ENCODE assay signal across 19 cellular contexts in genomic region chr6:140311146-140311545, GRCh38.
A peak's percentile ranks its signal among the peaks of the same experiment; 100 is the strongest.
DNase-seq lines count a peak whose midpoint lies in the region; ATAC-seq and TF ChIP-seq lines count a peak whose summit lies in the region.
"Had no signal": no experiment of that assay in that cellular context is flagged by ENCODE, and none has a peak within 500 bp of the region (broad histone marks: within the 10 kb centered on the region; RNA-seq: fewer than 3 reads in every experiment).

No MANE protein-coding gene starts in this region.

- no peak overlapping the region for H3K9ac ChIP-seq in skeletal muscle satellite cell (ENCODE audit: low read depth, low read length)

- H3K4me2 ChIP-seq in skeletal muscle satellite cell (ENCODE audit: low read length): peak overlapping the region; percentile 45
- H3K4me2 ChIP-seq: GM23338 had no signal

- DNase-seq in ELR (ENCODE audit: low read depth): peak; percentile 3
- peak; percentile 33 for DNase-seq in LHCN-M2 (ENCODE audit: low read depth)
- DNase-seq in fibroblast of pulmonary artery (ENCODE audit: low read depth): peak; percentile 2
- no peak for DNase-seq in NCI-H1694 (lab: John Stamatoyannopoulos, UW)
- no peak for DNase-seq in activated gamma-delta T cell treated with Interleukin-2 at 50 U/mL for 16 hours
- DNase-seq: AML-193, DMS79, GDM1, KBM-7, MV-4-11, NCI-H1417, NCI-H187 treated with DMSO at 0.1 percent for 48 hours, NCI-H345, NCI-H524 treated with DMSO at 0.1 percent for 48 hours, SW 1271 had no signal

- no peaks in the 10 kb centered on the region for H3K36me3 ChIP-seq in skeletal muscle satellite cell (ENCODE audit: insufficient read depth, low read length)
- H3K36me3 ChIP-seq: SJSA1 had no signal

- no peak for ATAC-seq in HG02678 (IDR thresholded peaks at IDR 0.05; ENCODE audit: unreplicated experiment)
- ATAC-seq: GM23338 had no signal

- no peak for TF ChIP-seq CTCF in fibroblast of pulmonary artery (IDR thresholded peaks at IDR 0.05; ENCODE audit: low read length, missing control alignments)

- H3K4me1 ChIP-seq in skeletal muscle satellite cell (ENCODE audit: control insufficient read depth, insufficient read depth, low read length): peaks cover 6% of the 10 kb centered on the region
- H3K4me1 ChIP-seq: SJSA1 had no signal

- H3K4me3 ChIP-seq in fibroblast of pulmonary artery (replicated peaks; ENCODE audit: low read depth, low read length): no peak overlapping the region
- H3K4me3 ChIP-seq in skeletal muscle satellite cell (ENCODE audit: low read length): no peak overlapping the region
- H3K4me3 ChIP-seq: GM23338, SJSA1 had no signal

- no peaks in the 10 kb centered on the region for H3K9me3 ChIP-seq in skeletal muscle satellite cell (replicated peaks; ENCODE audit: low read length)
- H3K9me3 ChIP-seq: SJSA1 had no signal

- no peaks in the 10 kb centered on the region for H3K27me3 ChIP-seq in skeletal muscle satellite cell (ENCODE audit: control insufficient read depth, insufficient read depth, low read length)
- H3K27me3 ChIP-seq: SJSA1 had no signal

Comparison
In these comparisons a context has a peak if more than half of its experiments do, and no peak if none do; other contexts are left out.
1. DNase-seq: peak in ELR (single experiment), LHCN-M2 (single experiment) and fibroblast of pulmonary artery (single experiment); none in NCI-H1694 (single experiment) and activated gamma-delta T cell treated with Interleukin-2 at 50 U/mL for 16 hours (single experiment).